In genomic region chr19:984165-984967, GRCh38 we compare ENCODE assay signal across 8 cellular contexts. TPM values are rescaled to one million over a fixed set of nuclear protein-coding genes. Genes with fewer than 3 reads are reported as not detected.
DNase-seq lines count a peak whose midpoint lies in the region; ATAC-seq, FAIRE-seq and TF ChIP-seq lines count a peak whose summit lies in the region.

WDR18 (plus strand) TSS chr19:984345; CDS start chr19:984354, 9 bp downstream.

- H3K4me3 ChIP-seq in MG63 (peak within 1 kb of the TSS; percentile 91), SJSA1 (peak within 1 kb of the TSS; percentile 87), neutrophil (ENCODE audit: low read depth in 1 of 2, low read length in 1 of 2) (peak within 1 kb of the TSS; percentile 72 to 76)

- FAIRE-seq in frontal cortex (lab: Jason Lieb, UNC) = no peak

- ATAC-seq in GM21825 (IDR thresholded peaks at IDR 0.05; ENCODE audit: unreplicated experiment) = peak; percentile 70

- peak within 1 kb of the TSS; percentile 80 for H3K27ac ChIP-seq in SJSA1
- peak within 1 kb of the TSS; percentile 51 for H3K27ac ChIP-seq in neutrophil

- H3K9me3 ChIP-seq in MG63 (no peaks in the 10 kb centered on the region), SJSA1 (replicated peaks) (no peaks in the 10 kb centered on the region), neutrophil (no peaks in the 10 kb centered on the region)

- H3K27me3 ChIP-seq in MG63 = no peaks in the 10 kb centered on the region
- H3K27me3 ChIP-seq in SJSA1 (replicated peaks) = no peaks in the 10 kb centered on the region
- no peaks in the 10 kb centered on the region for H3K27me3 ChIP-seq in neutrophil

- DNase-seq in DMS53 (lab: John Stamatoyannopoulos, UW) (peak; percentile 92), MG63 (peak; percentile 82), SJSA1 (ENCODE audit: low read depth in 1 of 2, low spot score in 2 of 2) (peak; percentile 91 to 93), frontal cortex (ENCODE audit: low spot score in 2 of 2) (peak; percentile 100)
- peak; percentile 92 for DNase-seq in activated naive CD4-positive, alpha-beta T cell treated with Interleukin-2 at 50 U/mL for 16 hours

- peaks cover 4% of the 10 kb centered on the region for H3K36me3 ChIP-seq in MG63
- H3K36me3 ChIP-seq in SJSA1 = peaks cover 32% of the 10 kb centered on the region
- H3K36me3 ChIP-seq in neutrophil = no peaks in the 10 kb centered on the region

- TF ChIP-seq CTCF in neutrophil (IDR thresholded peaks at IDR 0.05) = peak; percentile 77
- TF ChIP-seq CTCF in subcutaneous adipose tissue (IDR thresholded peaks at IDR 0.05; ENCODE audit: low read depth) = no peak

- H3K4me1 ChIP-seq in SJSA1 (replicated peaks) = peaks cover 20% of the 10 kb centered on the region
- H3K4me1 ChIP-seq in neutrophil (ENCODE audit: control insufficient read depth in 1 of 2, insufficient read depth in 1 of 2, low read depth in 1 of 2, low read length in 1 of 2) = peaks cover 22 to 24% of the 10 kb centered on the region in 2 experiments

RNA-seq across cellular contexts. Expression of gene WDR18, which starts in this region (rescaled TPM):
- total RNA-seq in MG63 (2014; rRNA removed; shearing (Covaris generic); ENCODE audit: low replicate concordance) = 37.8 and 61.8 TPM in 2 replicates
- total RNA-seq in SJSA1 (2014; rRNA removed; shearing (Covaris generic)) = 43.2 and 60.5 TPM in 2 replicates
- 45.7 TPM for total RNA-seq in frontal cortex
- total RNA-seq in subcutaneous adipose tissue = 10 to 100 TPM; 18.9 to 58.6 (median 30.7) TPM

Comparison
In these comparisons a context has a peak if more than half of its experiments do, and no peak if none do; other contexts are left out.
1. Peak in every context shown above with its lines: DNase-seq, ATAC-seq, H3K4me3 ChIP-seq and H3K27ac ChIP-seq.